Comparison of ENCODE assay signal across 10 cellular contexts in the genomic region with DNA sequence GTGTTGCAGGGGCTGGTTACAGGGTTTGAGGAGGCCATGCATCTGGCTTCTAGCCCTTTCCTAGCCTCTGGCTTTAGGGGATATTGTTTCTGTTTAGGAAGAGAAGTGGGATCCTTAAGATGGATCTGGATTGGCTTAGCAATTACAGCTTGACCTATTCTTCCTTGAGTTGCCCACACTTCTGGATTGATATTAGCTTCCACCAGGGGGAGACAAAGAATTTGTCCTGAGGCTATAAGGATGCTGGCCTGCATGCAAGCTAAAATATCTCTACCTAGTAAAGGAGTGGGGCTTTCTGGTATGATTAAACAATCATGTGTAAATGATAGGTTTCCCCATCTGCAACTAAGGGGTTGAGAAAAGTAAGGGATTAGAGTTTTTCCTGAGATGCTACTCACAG.
A peak's percentile ranks its signal among the peaks of the same experiment; 100 is the strongest.
DNase-seq lines count a peak whose midpoint lies in the region; ATAC-seq and TF ChIP-seq lines count a peak whose summit lies in the region.
"Had no signal": no experiment of that assay in that cellular context is flagged by ENCODE, and none has a peak within 500 bp of the region (broad histone marks: within the 10 kb centered on the region; RNA-seq: fewer than 3 reads in every experiment).

No MANE protein-coding gene starts in this region.

- H3K14ac ChIP-seq in neuronal stem cell (ENCODE audit: low read length) = no peak overlapping the region

- no peak overlapping the region for H3K27ac Mint-ChIP-seq in activated naive CD4-positive, alpha-beta T cell treated with anti-CD3 and anti-CD28 coated beads, Interleukin-2, amount 50 U/mL, for 72 hours
- H3K27ac Mint-ChIP-seq: effector memory CD8-positive, alpha-beta T cell had no signal

- no peaks in the 10 kb centered on the region for H3K36me3 Mint-ChIP-seq in activated naive CD4-positive, alpha-beta T cell treated with anti-CD3 and anti-CD28 coated beads, Interleukin-2, amount 50 U/mL, for 72 hours

- H2BK12ac ChIP-seq in neuronal stem cell (ENCODE audit: low read length) = no peak overlapping the region

- in situ Hi-C loops in astrocyte of the spinal cord (cut with HindIII; ENCODE audit: low sequenced_read_pairs) = no loop called here

- no peak for ATAC-seq in activated naive CD4-positive, alpha-beta T cell treated with anti-CD3 and anti-CD28 coated beads, Interleukin-2, amount 50 U/mL, for 72 hours
- ATAC-seq: effector memory CD8-positive, alpha-beta T cell had no signal

- H2BK15ac ChIP-seq in neuronal stem cell (ENCODE audit: low read length) = no peak overlapping the region

- no peak overlapping the region for H3K4ac ChIP-seq in neuronal stem cell (ENCODE audit: low read length)

- DNase-seq in NCI-H510A treated with DMSO at 0.1 percent for 48 hours (lab: John Stamatoyannopoulos, UW) = peak; percentile 1
- no peak for DNase-seq in NCI-H510A (lab: John Stamatoyannopoulos, UW)
- DNase-seq in astrocyte of the spinal cord (ENCODE audit: low read depth, low spot score) = peak; percentile 9
- DNase-seq in neuronal stem cell (ENCODE audit: low spot score) = peak; percentile 0
- no peak for DNase-seq in NCI-H226
- DNase-seq in activated T-cell treated with anti-CD3 and anti-CD28 coated beads for 4 hours = no peak
- no peak for DNase-seq in activated naive CD4-positive, alpha-beta T cell treated with anti-CD3 and anti-CD28 coated beads, Interleukin-2, amount 50 U/mL, for 72 hours (ENCODE audit: low spot score in 2 of 2)
- DNase-seq: effector memory CD8-positive, alpha-beta T cell; Peyer's patch had no signal

- no peaks in the 10 kb centered on the region for H3K27me3 ChIP-seq in KMS-11 (ENCODE audit: insufficient read depth, low read depth)
- no peaks in the 10 kb centered on the region for H3K27me3 ChIP-seq in neuronal stem cell (ENCODE audit: control insufficient read depth in 3 of 3, insufficient read depth in 3 of 3, low read depth in 1 of 3, low read length in 3 of 3)
- H3K27me3 ChIP-seq: Peyer's patch had no signal

- H3K79me1 ChIP-seq in neuronal stem cell (ENCODE audit: low read depth, low read length) = no peaks in the 10 kb centered on the region

- no peak overlapping the region for H2AFZ ChIP-seq in KMS-11 (ENCODE audit: low read depth)
- no peak overlapping the region for H2AFZ ChIP-seq in neuronal stem cell (ENCODE audit: low read length)

- no peak overlapping the region for H4K91ac ChIP-seq in neuronal stem cell (ENCODE audit: low read depth, low read length, poor library complexity)

- no peak overlapping the region for H3K18ac ChIP-seq in neuronal stem cell (ENCODE audit: low read length)

- H3K79me2 ChIP-seq in KMS-11 (ENCODE audit: insufficient read depth, low read depth) = no peaks in the 10 kb centered on the region

- H3K9me3 ChIP-seq in neuronal stem cell (replicated peaks in 1 of 2; ENCODE audit: control insufficient read depth in 2 of 2, insufficient read depth in 1 of 2, low read depth in 1 of 2, low read length in 2 of 2) = no peaks in the 10 kb centered on the region
- H3K9me3 ChIP-seq: Peyer's patch had no signal

- H3K23ac ChIP-seq in neuronal stem cell (ENCODE audit: low read depth, low read length, poor library complexity) = no peak overlapping the region

- no peak overlapping the region for H2BK5ac ChIP-seq in neuronal stem cell (ENCODE audit: low read length)

- no peak overlapping the region for H2BK120ac ChIP-seq in neuronal stem cell (ENCODE audit: low read depth, low read length)

- no peaks in the 10 kb centered on the region for H4K20me1 ChIP-seq in KMS-11 (ENCODE audit: insufficient read depth)

- no peak overlapping the region for H3K27ac ChIP-seq in KMS-11
- H3K27ac ChIP-seq in neuronal stem cell (replicated peaks; ENCODE audit: low read length) = no peak overlapping the region
- H3K27ac ChIP-seq: Peyer's patch had no signal

- H3K9me3 Mint-ChIP-seq in activated naive CD4-positive, alpha-beta T cell treated with anti-CD3 and anti-CD28 coated beads, Interleukin-2, amount 50 U/mL, for 72 hours = no peaks in the 10 kb centered on the region

- H2AK5ac ChIP-seq in neuronal stem cell (ENCODE audit: low read depth, low read length) = no peak overlapping the region

- H4K8ac ChIP-seq in neuronal stem cell (ENCODE audit: low read depth, low read length) = no peak overlapping the region

- H3K4me2 ChIP-seq in KMS-11 = no peak overlapping the region
- H3K4me2 ChIP-seq in neuronal stem cell (ENCODE audit: insufficient read depth, low read length, poor library complexity, severe bottlenecking) = no peak overlapping the region

- H3K36me3 ChIP-seq in KMS-11 (ENCODE audit: insufficient read depth) (no peaks in the 10 kb centered on the region), neuronal stem cell (replicated peaks in 1 of 2; ENCODE audit: control insufficient read depth in 2 of 2, insufficient read depth in 2 of 2, low read length in 2 of 2) (no peaks in the 10 kb centered on the region)
- H3K36me3 ChIP-seq: Peyer's patch had no signal

- H3K4me1 ChIP-seq in KMS-11 (ENCODE audit: low read depth, poor library complexity, severe bottlenecking) (no peaks in the 10 kb centered on the region), neuronal stem cell (ENCODE audit: control insufficient read depth in 2 of 2, insufficient read depth in 1 of 2, low read depth in 1 of 2, low read length in 2 of 2) (no peaks in the 10 kb centered on the region)
- H3K4me1 ChIP-seq: Peyer's patch had no signal

- H3K9ac ChIP-seq in KMS-11 = no peak overlapping the region
- H3K9ac ChIP-seq in neuronal stem cell (ENCODE audit: low read depth, low read length, poor library complexity) = no peak overlapping the region

- TF ChIP-seq CTCF in KMS-11 (conservative IDR thresholded peaks at IDR 0.05; ENCODE audit: low read depth, low read length) = peak; percentile 56
- TF ChIP-seq CTCF in astrocyte of the spinal cord (IDR thresholded peaks at IDR 0.05; ENCODE audit: low read depth, low read length) = peak; percentile 20

- H3K4me3 ChIP-seq in KMS-11 (IDR thresholded peaks at IDR 0.05; ENCODE audit: insufficient read depth, low read depth, low read length) (no peak overlapping the region), astrocyte of the spinal cord (ENCODE audit: low read depth, low read length) (no peak overlapping the region), neuronal stem cell (ENCODE audit: low read length in 2 of 2) (no peak overlapping the region)
- H3K4me3 ChIP-seq: Peyer's patch had no signal

Comparison
In these comparisons a context has a peak if more than half of its experiments do, and no peak if none do; other contexts are left out.
1. DNase-seq: peak in NCI-H510A treated with DMSO at 0.1 percent for 48 hours (single experiment), astrocyte of the spinal cord (single experiment) and neuronal stem cell (single experiment); none in NCI-H510A (single experiment), NCI-H226 (single experiment), activated T-cell treated with anti-CD3 and anti-CD28 coated beads for 4 hours (single experiment) and activated naive CD4-positive, alpha-beta T cell treated with anti-CD3 and anti-CD28 coated beads, Interleukin-2, amount 50 U/mL, for 72 hours (0 of 2).